In genomic region chr1:231628207-231628876, GRCh38 we compare ENCODE assay signal across 8 cellular contexts.
DNase-seq lines count a peak whose midpoint lies in the region; ATAC-seq lines count a peak whose summit lies in the region.

No MANE protein-coding gene starts in this region.

- no peaks in the 10 kb centered on the region for H3K36me3 ChIP-seq in adipocyte (ENCODE audit: control insufficient read depth, insufficient read depth, low read length, severe bottlenecking)

- ATAC-seq in HG03469 (IDR thresholded peaks at IDR 0.05; ENCODE audit: unreplicated experiment) = no peak

- H3K9me3 ChIP-seq in adipocyte (ENCODE audit: control insufficient read depth, low read length) = no peaks in the 10 kb centered on the region

- no peak overlapping the region for H3K9ac ChIP-seq in adipocyte (ENCODE audit: low read length)

- DNase-seq in COR-L47 (lab: John Stamatoyannopoulos, UW) = peak; percentile 69
- peak; percentile 32 for DNase-seq in OCI-M1 (lab: John Stamatoyannopoulos, UW)
- DNase-seq in adipocyte (ENCODE audit: low read depth) = peak; percentile 35
- DNase-seq in NCI-H226 = no peak
- DNase-seq in putamen (ENCODE audit: low spot score) = no peak
- no peak for DNase-seq in ecto neural progenitor cell (ENCODE audit: low spot score)

- peak overlapping the region in 14 of 21 experiments; percentile 7 to 93 (median 66) for H3K27ac ChIP-seq in skin epidermis

- peaks cover 4% of the 10 kb centered on the region for H3K27me3 ChIP-seq in adipocyte (replicated peaks; ENCODE audit: control insufficient read depth, insufficient read depth, low read length)

- no peak overlapping the region for H3K4me3 ChIP-seq in adipocyte (ENCODE audit: low read length)
- peak overlapping the region in 1 of 7 experiments; percentile 81 for H3K4me3 ChIP-seq in skin epidermis

- no peaks in the 10 kb centered on the region for H3K4me1 ChIP-seq in adipocyte (ENCODE audit: control insufficient read depth, insufficient read depth, low read length)

Comparison
In these comparisons a context has a peak if more than half of its experiments do, and no peak if none do; other contexts are left out.
1. DNase-seq: peak in COR-L47 (single experiment), OCI-M1 (single experiment) and adipocyte (single experiment); none in NCI-H226 (single experiment), putamen (single experiment) and ecto neural progenitor cell (single experiment).